Comparison of ENCODE assay signal across 9 cellular contexts in the genomic region with DNA sequence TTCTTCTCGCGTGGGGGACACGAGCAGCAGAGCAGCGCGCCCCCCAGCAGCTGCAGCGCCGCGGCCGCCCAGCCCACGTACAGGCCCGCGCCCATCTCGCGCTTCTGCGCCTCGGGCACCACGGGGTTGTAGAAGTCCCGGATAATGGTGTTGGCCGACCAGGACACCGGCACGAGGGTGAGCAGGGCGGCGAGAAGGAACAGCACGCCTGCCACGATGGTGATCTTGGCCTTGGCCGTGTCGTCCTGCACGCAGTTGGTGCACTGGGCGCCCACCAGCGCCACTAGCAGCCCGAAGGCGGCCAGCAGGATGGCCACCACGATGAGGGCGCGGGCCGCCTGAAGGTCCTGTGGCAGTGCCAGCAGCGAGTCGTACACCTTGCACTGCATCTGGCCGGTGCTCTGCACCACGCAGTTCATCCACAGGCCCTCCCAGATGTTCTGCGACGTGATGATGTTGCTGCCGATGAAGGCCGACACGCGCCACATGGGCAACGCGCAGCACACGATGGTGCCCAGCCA. TPM values are rescaled to one million over a fixed set of nuclear protein-coding genes. Genes with fewer than 3 reads are reported as not detected.
DNase-seq lines count a peak whose midpoint lies in the region; ATAC-seq and TF ChIP-seq lines count a peak whose summit lies in the region.
"Had no signal": no experiment of that assay in that cellular context is flagged by ENCODE, and none has a peak within 500 bp of the region (broad histone marks: within the 10 kb centered on the region; RNA-seq: fewer than 3 reads in every experiment).

No MANE protein-coding gene starts in this region.

- no peaks in the 10 kb centered on the region for H3K36me3 ChIP-seq in H7 (replicated peaks; ENCODE audit: control insufficient read depth, insufficient read depth, low read length)
- no peaks in the 10 kb centered on the region for H3K36me3 ChIP-seq in PC-9 (ENCODE audit: low read depth)
- H3K36me3 ChIP-seq in iPS-15b (ENCODE audit: control insufficient read depth, insufficient read depth, low read length), result peaks cover 2% of the 10 kb centered on the region
- peaks cover 3% of the 10 kb centered on the region for H3K36me3 ChIP-seq in rectal smooth muscle tissue (ENCODE audit: control insufficient read depth, insufficient read depth, low read length)

- H2AFZ ChIP-seq in PC-9, result peak overlapping the region; percentile 84; the same call in 1 of the 2 replicates

- H3K27ac ChIP-seq in PC-9 (no peak overlapping the region), rectal smooth muscle tissue (ENCODE audit: low read depth, low read length) (peak overlapping the region; percentile 51)

- H3K4me1 ChIP-seq in PC-9 (replicated peaks; ENCODE audit: insufficient read depth) (peaks cover 17% of the 10 kb centered on the region), iPS-15b (ENCODE audit: control insufficient read depth, insufficient read depth, low read length) (no peaks in the 10 kb centered on the region), rectal smooth muscle tissue (ENCODE audit: control insufficient read depth, insufficient read depth, low read length) (no peaks in the 10 kb centered on the region)

- peaks cover 8% of the 10 kb centered on the region; the same call in 1 of the 2 replicates for H3F3A ChIP-seq in PC-9 (ENCODE audit: insufficient read depth, low read depth)

- intact Hi-C loops in PC-9 (cut with micrococcal nuclease; ENCODE audit: unreplicated experiment), result loop anchor here (1.0 to 2.0 kb wide), 5 partner anchors 23 to 82 kb away; partner anchors contain the start of gene CLDN4

- ATAC-seq in HG03095 (IDR thresholded peaks at IDR 0.05; ENCODE audit: unreplicated experiment), result no peak

- H3K27me3 ChIP-seq in H7 (ENCODE audit: control insufficient read depth, insufficient read depth, low read length) (peaks cover 15% of the 10 kb centered on the region; the same call in 1 of the 2 replicates), PC-9 (ENCODE audit: insufficient read depth, low read depth) (no peaks in the 10 kb centered on the region), iPS-15b (ENCODE audit: control insufficient read depth, insufficient read depth, low read length) (no peaks in the 10 kb centered on the region), rectal smooth muscle tissue (ENCODE audit: control insufficient read depth, insufficient read depth, low read length) (peaks cover 11% of the 10 kb centered on the region)

- H3K4me3 ChIP-seq in H7 (ENCODE audit: insufficient read depth, low read depth, low read length), result peak overlapping the region; percentile 54
- H3K4me3 ChIP-seq in PC-9, result peak overlapping the region; percentile 66; the same call in 1 of the 2 replicates
- peak overlapping the region; percentile 72 for H3K4me3 ChIP-seq in iPS-15b (ENCODE audit: low read depth, low read length)
- H3K4me3 ChIP-seq in rectal smooth muscle tissue (ENCODE audit: low read length), result peak overlapping the region; percentile 70

- BruUV-seq in PC-9 (replicated peaks; lab: Mats Ljungman, UMichigan), result TSS peak; percentile 86

- no peaks in the 10 kb centered on the region for H4K20me1 ChIP-seq in PC-9 (ENCODE audit: insufficient read depth)

- H3K4me2 ChIP-seq in PC-9, result peak overlapping the region; percentile 79

- H3K9me2 ChIP-seq in PC-9 (ENCODE audit: insufficient read depth), result no peaks in the 10 kb centered on the region

- H3K9me3 ChIP-seq in PC-9 (ENCODE audit: insufficient read depth, low read depth) (no peaks in the 10 kb centered on the region), iPS-15b (ENCODE audit: control insufficient read depth, insufficient read depth, low read length) (no peaks in the 10 kb centered on the region)

- H3K9ac ChIP-seq in iPS-15b (ENCODE audit: low read depth, low read length) (no peak overlapping the region), rectal smooth muscle tissue (ENCODE audit: low read length) (peak overlapping the region; percentile 77)

- no peaks in the 10 kb centered on the region for H3K79me2 ChIP-seq in PC-9 (ENCODE audit: low read depth)

- CTCF ChIA-PET in PC-9 (lab: Charles Lee), result interaction anchor here (0.5 kb wide), 1 partner anchor 28 kb away, joined by 3 read pairs; no protein-coding TSS in a partner anchor

- TF ChIP-seq CTCF in PC-9 (conservative IDR thresholded peaks at IDR 0.05), result no peak

- POLR2A ChIA-PET in PC-9 (lab: Charles Lee; ENCODE audit: unreplicated experiment), result interaction anchor here (0.5 to 2.0 kb wide), 9 partner anchors 27 to 133 kb away, joined by 3 to 18 read pairs (median 5); no protein-coding TSS in a partner anchor

- DNase-seq in H7 (peak; percentile 58), PC-9 (no peak), NCI-H2227 (lab: John Stamatoyannopoulos, UW; ENCODE audit: unreplicated experiment) (no peak)
- DNase-seq in activated T-cell treated with anti-CD3 and anti-CD28 coated beads, Interleukin-2, amount 50 U/mL, for 48 hours, result no peak
- DNase-seq in activated CD4-positive, CD25-positive, alpha-beta regulatory T cell treated with anti-CD3 and anti-CD28 coated beads, Interleukin-2, amount 50 U/mL, for 72 hours, result no peak
- DNase-seq: T-helper 2 cell had no signal

RNA-seq across cellular contexts. Expression of gene CLDN3, which starts 0.5 kb away (rescaled TPM):
- total RNA-seq in H7 (2014; rRNA removed; shearing (Covaris generic)), result 3.3 and 5.9 TPM in 2 replicates
- 31.3 and 45.2 TPM in 2 replicates for total RNA-seq in PC-9 (2021)

RNA-seq across cellular contexts. Expression of gene ABHD11, which starts 30.9 kb away (rescaled TPM):
- total RNA-seq in H7 (2014; rRNA removed; shearing (Covaris generic)), result 21.2 and 25.7 TPM in 2 replicates
- 74.4 and 92.6 TPM in 2 replicates for total RNA-seq in PC-9 (2021)

RNA-seq across cellular contexts. Expression of gene STX1A, which starts 50.1 kb away (rescaled TPM):
- total RNA-seq in H7 (2014; rRNA removed; shearing (Covaris generic)), result 16.8 and 19.4 TPM in 2 replicates
- 39.1 and 40.5 TPM in 2 replicates for total RNA-seq in PC-9 (2021)
